Comparison of ENCODE assay signal across 8 cellular contexts in genomic region chr3:138186803-138187295, GRCh38. TPM values are rescaled to one million over a fixed set of nuclear protein-coding genes. Genes with fewer than 3 reads are reported as not detected.
A peak's percentile ranks its signal among the peaks of the same experiment; 100 is the strongest.
DNase-seq lines count a peak whose midpoint lies in the region; ATAC-seq and TF ChIP-seq lines count a peak whose summit lies in the region.

No MANE protein-coding gene starts in this region.

- TF ChIP-seq CTCF in liver (IDR thresholded peaks at IDR 0.05; ENCODE audit: low read depth, low read length, missing input control) = no peak

- DNase-seq in NCI-H2171 (lab: John Stamatoyannopoulos, UW) (peak; percentile 93), NCI-H2171 treated with DMSO at 0.1 percent for 48 hours (lab: John Stamatoyannopoulos, UW) (no peak), NCI-H1930 (lab: John Stamatoyannopoulos, UW) (peak; percentile 70 to 83)
- peak; percentile 72 to 84 (median 78) for DNase-seq in activated CD4-positive, CD25-positive, alpha-beta regulatory T cell (lab: John Stamatoyannopoulos, UW)
- DNase-seq in stimulated activated CD4-positive, alpha-beta T cell treated with anti-CD3 and anti-CD28 coated beads, Interleukin-4, amount 100 ng/mL, for 4 hours = peak; percentile 87

- peaks cover 0 to 2% (median 0%) of the 10 kb centered on the region in 4 donors for H3K36me3 ChIP-seq in liver (ENCODE audit: control insufficient read depth in 4 of 4, insufficient read depth in 3 of 4, low read depth in 1 of 4, low read length in 3 of 4)

- peak in 1 of 2 donors; percentile 28 for TF ChIP-seq RAD21 in liver (IDR thresholded peaks at IDR 0.05)

- WGBS in liver = under 1% methylated on average over 25 of the region's 25 CpGs

- H3K4me3 ChIP-seq in liver (ENCODE audit: low read depth in 1 of 3, low read length in 3 of 3) = peak overlapping the region; percentile 71 to 80 (median 75)

- peak; percentile 90 for ATAC-seq in HG02938 (IDR thresholded peaks at IDR 0.05; ENCODE audit: unreplicated experiment)

- H3K9me3 ChIP-seq in liver (ENCODE audit: control insufficient read depth in 4 of 4, low read length in 3 of 4) = no peaks in the 10 kb centered on the region

- peak overlapping the region; percentile 94 for H3K27ac ChIP-seq in cingulate gyrus (ENCODE audit: low read depth, low read length)
- peak overlapping the region; percentile 84 to 91 for H3K27ac ChIP-seq in liver (ENCODE audit: low read depth in 1 of 2, low read length in 2 of 2)

- H3K27me3 ChIP-seq in liver (ENCODE audit: control insufficient read depth in 4 of 4, insufficient read depth in 4 of 4, low read length in 3 of 4) = no peaks in the 10 kb centered on the region

- H3K4me1 ChIP-seq in liver (ENCODE audit: control insufficient read depth in 4 of 4, insufficient read depth in 4 of 4, low read length in 3 of 4) = peaks cover 0 to 21% (median 16%) of the 10 kb centered on the region in 4 donors

- peak overlapping the region; percentile 17 to 20 for H3K9ac ChIP-seq in liver (ENCODE audit: low read depth in 1 of 2, low read length in 2 of 2)

TF ChIP-seq in liver, 16 proteins besides CTCF, POLR2A, EP300 and RAD21:
- TF ChIP-seq ZBTB33 (IDR thresholded peaks at IDR 0.05) (peak; percentile 76), HNF4A (conservative IDR thresholded peaks at IDR 0.05) (peak in 1 of 2 donors; percentile 4), JUND (IDR thresholded peaks at IDR 0.05) (no peak), MAX (IDR thresholded peaks at IDR 0.05) (peak; percentile 68)

RNA-seq across cellular contexts. Expression of gene ARMC8, which starts 0.3 kb away (rescaled TPM):
- 10 to 100 TPM; 34.1 to 53.6 TPM for total RNA-seq in liver
- 10 to 100 TPM in 1 of 2 donors, 1 to 10 TPM in 1; 8.4 to 11.5 TPM for polyA plus RNA-seq in liver

RNA-seq across cellular contexts. Expression of gene DBR1, which starts 12.1 kb away (rescaled TPM):
- total RNA-seq in liver = 10 to 100 TPM in 1 of 2 donors, 1 to 10 TPM in 1; 7.4 to 11.0 TPM
- polyA plus RNA-seq in liver = 1 to 10 TPM; 3.2 to 3.8 TPM

RNA-seq across cellular contexts. Expression of gene A4GNT, which starts 54.7 kb away (rescaled TPM):
- total RNA-seq in liver = under 1 TPM; 0.17 to 0.42 TPM
- under 1 TPM in 1 of 2 donors, not detected in 1; 0.07 TPM for polyA plus RNA-seq in liver
